8 cellular contexts compared by ENCODE assay signal in the genomic region with DNA sequence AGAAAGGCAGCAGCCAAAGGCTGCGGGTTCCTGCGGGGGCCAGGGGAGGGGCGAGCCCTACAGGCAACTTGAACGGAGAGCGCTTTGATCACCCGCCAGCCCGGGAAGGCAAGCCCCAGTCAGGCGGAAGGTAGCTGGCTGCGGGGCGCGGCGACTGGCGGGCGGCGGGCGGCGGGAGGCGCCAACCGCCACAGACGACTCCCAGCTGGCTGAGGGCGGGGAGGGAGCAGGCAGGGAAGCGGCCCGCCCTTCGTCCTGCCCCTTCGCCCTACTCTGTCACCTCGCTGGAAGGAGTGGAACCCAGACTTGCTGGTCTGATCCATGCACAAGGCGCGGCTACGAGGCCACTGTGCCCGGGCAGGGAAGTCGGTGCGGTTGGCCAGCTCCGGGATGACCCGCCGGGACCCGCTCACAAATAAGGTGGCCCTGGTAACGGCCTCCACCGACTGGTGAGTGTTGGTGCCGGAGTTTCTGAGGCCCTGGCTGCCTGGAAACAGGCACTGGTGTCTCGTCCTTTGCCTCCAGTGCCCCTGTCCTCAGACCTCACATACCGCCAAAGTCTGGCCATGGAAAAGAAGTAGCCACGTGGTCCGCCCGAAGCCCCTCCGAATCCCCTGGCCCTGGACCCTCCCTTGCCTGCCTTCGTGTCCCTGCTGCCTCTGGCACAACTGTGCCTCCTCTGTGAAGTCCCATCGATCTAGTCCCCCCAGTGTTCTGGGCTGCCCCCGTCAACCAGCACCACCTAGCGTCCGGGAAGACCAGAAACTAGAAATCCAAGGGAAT. TPM values are rescaled to one million over a fixed set of nuclear protein-coding genes. Genes with fewer than 3 reads are reported as not detected.
A peak's percentile ranks its signal among the peaks of the same experiment; 100 is the strongest.
DNase-seq lines count a peak whose midpoint lies in the region; ATAC-seq and TF ChIP-seq lines count a peak whose summit lies in the region.
"Not testable (repeated sequence)": the region's sequence is repeated elsewhere in the genome, so short reads cannot be mapped to it uniquely, and the experiment has no call there.

No MANE protein-coding gene starts in this region.

- H3K27me3 ChIP-seq in CD8-positive, alpha-beta T cell (ENCODE audit: insufficient read depth, low read length); lower lobe of right lung (ENCODE audit: low read depth): not testable (repeated sequence)

- H3K9me3 ChIP-seq in CD8-positive, alpha-beta T cell (ENCODE audit: low read length), result not testable (repeated sequence)
- peaks cover 11% of the 10 kb centered on the region for H3K9me3 ChIP-seq in lower lobe of right lung

- peak overlapping the region; percentile 87 for H3K4me3 ChIP-seq in CD8-positive, alpha-beta T cell (ENCODE audit: low read depth, low read length)
- H3K4me3 ChIP-seq in lower lobe of right lung, result peak overlapping the region; percentile 77

- POLR2A ChIA-PET in CD8-positive, alpha-beta T cell (lab: Charles Lee), result not testable (repeated sequence)

- not testable (repeated sequence) for H3K27me3 Mint-ChIP-seq in CD8-positive, alpha-beta T cell (ENCODE audit: low read depth); effector memory CD8-positive, alpha-beta T cell

- CTCF ChIA-PET in CD8-positive, alpha-beta T cell (lab: Charles Lee), result interaction anchor here (1.2 to 2.1 kb wide), 3 partner anchors 22 to 25 kb away, joined by 3 to 6 read pairs (median 4); no protein-coding TSS in a partner anchor

- peak overlapping the region; percentile 83 for H3K27ac Mint-ChIP-seq in CD8-positive, alpha-beta T cell
- peak overlapping the region; percentile 86 to 89 for H3K27ac Mint-ChIP-seq in effector memory CD8-positive, alpha-beta T cell

- not testable (repeated sequence) for H3K36me3 Mint-ChIP-seq in CD8-positive, alpha-beta T cell
- peaks cover 11% of the 10 kb centered on the region for H3K36me3 Mint-ChIP-seq in effector memory CD8-positive, alpha-beta T cell (ENCODE audit: insufficient read depth)

- intact Hi-C loops in CD8-positive, alpha-beta T cell (cut with DNase I, micrococcal nuclease), result loop anchor here (1.0 to 5.0 kb wide), 3 partner anchors 22 to 59 kb away; a partner anchor contains a TSS
- intact Hi-C loops in lower lobe of right lung (cut with DNase I), result not testable (repeated sequence)

- not testable (repeated sequence) for H3K4me1 Mint-ChIP-seq in CD8-positive, alpha-beta T cell (ENCODE audit: low read depth)
- peaks cover 9 to 14% of the 10 kb centered on the region in 2 donors for H3K4me1 Mint-ChIP-seq in effector memory CD8-positive, alpha-beta T cell (ENCODE audit: low read depth in 2 of 2)

- DNase-seq in CD8-positive, alpha-beta T cell, result peak; percentile 29 to 78 (median 67)
- DNase-seq in HuH-7 (ENCODE audit: low spot score) (peak; percentile 79), lower lobe of right lung (peak; percentile 92)
- DNase-seq in NK-92 treated with Interleukin-12 subunit alpha and Interleukin-12 subunit beta, amount 100 ng/mL, for 24 hours (lab: John Stamatoyannopoulos, UW), result peak; percentile 43
- peak; percentile 21 for DNase-seq in activated CD8-positive, alpha-beta memory T cell treated with anti-CD3 and anti-CD28 coated beads, Interleukin-2, amount 50 U/mL, for 1 hour (ENCODE audit: extremely low read depth)
- DNase-seq in effector memory CD8-positive, alpha-beta T cell, result peak; percentile 45 to 56 (median 47)
- peak; percentile 65 for DNase-seq in stimulated activated CD4-positive, alpha-beta T cell treated with anti-CD3 and anti-CD28 coated beads, Interleukin-4, amount 100 ng/mL, for 1 hour

- not testable (repeated sequence) for H3K4me1 ChIP-seq in CD8-positive, alpha-beta T cell (ENCODE audit: insufficient read depth, low read length); lower lobe of right lung

- peak overlapping the region; percentile 40 for H3K27ac ChIP-seq in CD8-positive, alpha-beta T cell (ENCODE audit: low read depth, low read length)
- H3K27ac ChIP-seq in lower lobe of right lung, result peak overlapping the region; percentile 92

- not testable (repeated sequence) for H3K9me3 Mint-ChIP-seq in CD8-positive, alpha-beta T cell; effector memory CD8-positive, alpha-beta T cell

- H3K36me3 ChIP-seq in CD8-positive, alpha-beta T cell (ENCODE audit: insufficient read depth, low read length); lower lobe of right lung: not testable (repeated sequence)

- ATAC-seq in CD8-positive, alpha-beta T cell, result peak; percentile 79
- peak; percentile 58 for ATAC-seq in GM21367 (IDR thresholded peaks at IDR 0.05; ENCODE audit: unreplicated experiment)
- ATAC-seq in effector memory CD8-positive, alpha-beta T cell (replicated peaks), result peak; percentile 84
- ATAC-seq in lower lobe of right lung, result peak; percentile 96 to 97

- H3K4me3 Mint-ChIP-seq in CD8-positive, alpha-beta T cell, result peak overlapping the region; percentile 89
- H3K4me3 Mint-ChIP-seq in effector memory CD8-positive, alpha-beta T cell, result peak overlapping the region; percentile 93 to 95

- peak; percentile 64 for TF ChIP-seq CTCF in CD8-positive, alpha-beta T cell (IDR thresholded peaks at IDR 0.05)
- TF ChIP-seq CTCF in lower lobe of right lung (IDR thresholded peaks at IDR 0.05), result peak; percentile 64

RNA-seq across cellular contexts. Expression of a gene that starts 15.4 kb away (rescaled TPM):
- total RNA-seq in CD8-positive, alpha-beta T cell, result under 1 TPM; 0.14 to 0.19 TPM
- 0.95 TPM for total RNA-seq in lower lobe of right lung

RNA-seq across cellular contexts. Expression of a gene that starts 35.0 kb away (rescaled TPM):
- total RNA-seq in CD8-positive, alpha-beta T cell, result not detected
- not detected for total RNA-seq in lower lobe of right lung

RNA-seq across cellular contexts. Expression of a gene that starts 47.6 kb away (rescaled TPM):
- 1 to 10 TPM; 7.6 to 8.1 TPM for total RNA-seq in CD8-positive, alpha-beta T cell
- total RNA-seq in lower lobe of right lung, result 19.4 TPM

RNA-seq across cellular contexts. Expression of a gene that starts 57.7 kb away (rescaled TPM):
- total RNA-seq in CD8-positive, alpha-beta T cell, result 1 to 10 TPM; 4.9 to 5.2 TPM
- 42.8 TPM for total RNA-seq in lower lobe of right lung

Comparison
In these comparisons a context has a peak if more than half of its experiments do, and no peak if none do; other contexts are left out.
1. Peak in every context shown above with its lines: DNase-seq, ATAC-seq, H3K4me3 ChIP-seq and H3K27ac ChIP-seq.
2. DNase-seq: peak in every context shown above with its lines; median percentile 92 in lower lobe of right lung; 79 in HuH-7; 67 in CD8-positive, alpha-beta T cell; 65 in stimulated activated CD4-positive, alpha-beta T cell treated with anti-CD3 and anti-CD28 coated beads, Interleukin-4, amount 100 ng/mL, for 1 hour; 47 in effector memory CD8-positive, alpha-beta T cell; 43 in NK-92 treated with Interleukin-12 subunit alpha and Interleukin-12 subunit beta, amount 100 ng/mL, for 24 hours; 21 in activated CD8-positive, alpha-beta memory T cell treated with anti-CD3 and anti-CD28 coated beads, Interleukin-2, amount 50 U/mL, for 1 hour.